Comparison of ENCODE assay signal across 17 cellular contexts in genomic region chr1:234884006-234884405, GRCh38.
"Had no signal": no experiment of that assay in that cellular context is flagged by ENCODE, and none has a peak within 500 bp of the region (broad histone marks: within the 10 kb centered on the region; RNA-seq: fewer than 3 reads in every experiment).

No MANE protein-coding gene starts in this region.

- DNase-seq: activated CD4-positive, alpha-beta memory T cell treated with anti-CD3 and anti-CD28 coated beads, Interleukin-2, amount 10 ng/mL, durations not matched to agents 7 days and 5 days; activated CD4-positive, alpha-beta T cell treated with anti-CD3 and anti-CD28 coated beads, Interleukin-2, amount 10 ng/mL, durations not matched to agents 24 days and 14 days; activated naive CD4-positive, alpha-beta T cell; amniotic stem cell; cortex of kidney; left lung; mammary epithelial cell; midbrain; natural killer cell; spleen; stimulated activated CD4-positive, alpha-beta T cell treated with anti-CD3 and anti-CD28 coated beads, Interleukin-4, amount 100 ng/mL, for 1 hour had no signal

- H3K36me3 ChIP-seq: left lung, neutrophil, spleen, tibial artery had no signal

- H3K27ac ChIP-seq: left lung, neutrophil, tibial artery, VCaP had no signal

- H3K27me3 ChIP-seq: left lung, neutrophil, spleen, tibial artery had no signal

- ATAC-seq: activated CD4-positive, CD25-positive, alpha-beta regulatory T cell treated with anti-CD3 and anti-CD28 coated beads, Interleukin-2, amount 50 U/mL, for 24 hours; left lung; natural killer cell had no signal

- H3K27me3 Mint-ChIP-seq: activated CD4-positive, alpha-beta T cell treated with anti-CD3 and anti-CD28 coated beads, Interleukin-2, amount 10 ng/mL, durations not matched to agents 24 days and 14 days; activated naive CD8-positive, alpha-beta T cell; stimulated activated naive CD8-positive, alpha-beta T cell treated with anti-CD3 and anti-CD28 coated beads, Interleukin-15, Interleukin-2, amounts not matched to agents 100 ng/mL and 50 ng/mL, for 24 hours had no signal

- H3K4me3 ChIP-seq: left lung, spleen, tibial artery had no signal

- H3K36me3 Mint-ChIP-seq: natural killer cell had no signal

- H3K9me3 Mint-ChIP-seq: activated CD4-positive, alpha-beta memory T cell treated with anti-CD3 and anti-CD28 coated beads, Interleukin-2, amount 10 ng/mL, durations not matched to agents 7 days and 5 days had no signal

- H3K4me3 Mint-ChIP-seq: activated CD4-positive, alpha-beta memory T cell treated with anti-CD3 and anti-CD28 coated beads, Interleukin-2, amount 10 ng/mL, durations not matched to agents 7 days and 5 days; activated CD4-positive, alpha-beta T cell treated with anti-CD3 and anti-CD28 coated beads, Interleukin-2, amount 10 ng/mL, durations not matched to agents 24 days and 14 days; activated naive CD8-positive, alpha-beta T cell; natural killer cell; stimulated activated naive CD8-positive, alpha-beta T cell treated with anti-CD3 and anti-CD28 coated beads, Interleukin-15, Interleukin-2, amounts not matched to agents 100 ng/mL and 50 ng/mL, for 24 hours had no signal

- H3K9me3 ChIP-seq: left lung, neutrophil, tibial artery had no signal

- H3K27ac Mint-ChIP-seq: activated CD4-positive, alpha-beta memory T cell treated with anti-CD3 and anti-CD28 coated beads, Interleukin-2, amount 10 ng/mL, durations not matched to agents 7 days and 5 days; activated CD4-positive, alpha-beta T cell treated with anti-CD3 and anti-CD28 coated beads, Interleukin-2, amount 10 ng/mL, durations not matched to agents 24 days and 14 days; stimulated activated naive CD8-positive, alpha-beta T cell treated with anti-CD3 and anti-CD28 coated beads, Interleukin-15, Interleukin-2, amounts not matched to agents 100 ng/mL and 50 ng/mL, for 24 hours had no signal
